In the genomic region with DNA sequence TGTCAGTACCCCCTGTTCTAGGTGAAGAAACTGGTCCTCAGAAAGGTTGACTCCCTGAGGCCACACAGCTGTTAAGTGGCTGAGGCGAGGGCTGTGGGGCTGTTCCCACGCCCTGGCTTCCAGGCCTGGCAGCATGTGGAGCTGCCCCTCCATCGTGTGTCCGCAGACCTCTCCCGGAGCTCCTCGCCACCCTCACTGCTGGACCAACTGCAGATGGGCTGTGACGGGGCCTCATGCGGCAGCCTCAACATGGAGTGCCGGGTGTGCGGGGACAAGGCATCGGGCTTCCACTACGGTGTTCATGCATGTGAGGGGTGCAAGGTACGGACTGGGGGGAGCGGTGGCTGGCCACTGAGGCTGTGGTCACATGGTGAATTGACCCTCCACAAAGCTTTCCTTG, we compare ENCODE assay signal across 19 cellular contexts. TPM values are rescaled to one million over a fixed set of nuclear protein-coding genes. Genes with fewer than 3 reads are reported as not detected.
A peak's percentile ranks its signal among the peaks of the same experiment; 100 is the strongest.
DNase-seq lines count a peak whose midpoint lies in the region; ATAC-seq and TF ChIP-seq lines count a peak whose summit lies in the region.
"Had no signal": no experiment of that assay in that cellular context is flagged by ENCODE, and none has a peak within 500 bp of the region (broad histone marks: within the 10 kb centered on the region; RNA-seq: fewer than 3 reads in every experiment).

No MANE protein-coding gene starts in this region.

- H3K27ac ChIP-seq in AG04450 (ENCODE audit: low read depth, low read length): peak overlapping the region; percentile 80
- H3K27ac ChIP-seq in BLaER1 treated with 17β-estradiol and CSF1 and Interleukin-3, amounts not matched to agents 10 nM and 100 nM: peak overlapping the region in 10 of 11 experiments; percentile 24 to 80 (median 57); a peak in 17 of 22 replicates
- H3K27ac ChIP-seq in RWPE1: peak overlapping the region; percentile 9; the same call in 1 of the 2 replicates
- peak overlapping the region; percentile 39 for H3K27ac ChIP-seq in iPS-20b (ENCODE audit: low read length)
- H3K27ac ChIP-seq in upper lobe of right lung: no peak overlapping the region
- H3K27ac ChIP-seq: breast epithelium, gastroesophageal sphincter, GM23248, hepatocyte, lower lobe of right lung, parathyroid adenoma, WERI-Rb-1 had no signal

- H3K9ac ChIP-seq in BLaER1 treated with 17β-estradiol and CSF1 and Interleukin-3, amounts not matched to agents 10 nM and 100 nM: peak overlapping the region; percentile 18 to 67 (median 45); a peak in 19 of 22 replicates
- no peak overlapping the region for H3K9ac ChIP-seq in iPS-20b (ENCODE audit: low read depth, low read length)
- H3K9ac ChIP-seq: GM23248, parathyroid adenoma had no signal

- H3K27me3 ChIP-seq in AG04450 (ENCODE audit: control insufficient read depth, insufficient read depth, low read length): no peaks in the 10 kb centered on the region
- no peaks in the 10 kb centered on the region for H3K27me3 ChIP-seq in BLaER1 treated with 17β-estradiol and CSF1 and Interleukin-3, amounts not matched to agents 10 nM and 100 nM
- H3K27me3 ChIP-seq in iPS-20b (ENCODE audit: insufficient read depth, low read length): no peaks in the 10 kb centered on the region
- no peaks in the 10 kb centered on the region for H3K27me3 ChIP-seq in upper lobe of right lung
- H3K27me3 ChIP-seq: breast epithelium, gastroesophageal sphincter, hepatocyte had no signal

- peaks cover 0 to 10% (median 2%) of the 10 kb centered on the region in 11 experiments; a peak in 9 of 22 replicates for H4K20me1 ChIP-seq in BLaER1 treated with 17β-estradiol and CSF1 and Interleukin-3, amounts not matched to agents 10 nM and 100 nM

- CTCF ChIA-PET in AG04450 (lab: Charles Lee): interaction anchor here (0.9 to 2.9 kb wide), 7 partner anchors 8 to 78 kb away, joined by 4 to 73 read pairs (median 10); a partner anchor contains a TSS
- CTCF ChIA-PET in RWPE1 (lab: Yijun Ruan, JAX): interaction anchor here (0.6 to 1.4 kb wide), 4 partner anchors 12 to 629 kb away, joined by 3 to 6 read pairs (median 4); no protein-coding TSS in a partner anchor

- no peaks in the 10 kb centered on the region; the same call in 1 of the 2 replicates for H3K9me3 ChIP-seq in AG04450 (ENCODE audit: control insufficient read depth, insufficient read depth, low read length)
- H3K9me3 ChIP-seq in BLaER1 treated with 17β-estradiol and CSF1 and Interleukin-3, amounts not matched to agents 10 nM and 100 nM (replicated peaks in 1 of 11): no peaks in the 10 kb centered on the region
- no peaks in the 10 kb centered on the region for H3K9me3 ChIP-seq in iPS-20b (ENCODE audit: insufficient read depth, low read depth, low read length)
- H3K9me3 ChIP-seq in upper lobe of right lung: no peaks in the 10 kb centered on the region
- H3K9me3 ChIP-seq: breast epithelium, gastroesophageal sphincter, lower lobe of right lung had no signal

- intact Hi-C loops in upper lobe of right lung (cut with DNase I): no loop called here

- H3K4me3 ChIP-seq in AG04450 (ENCODE audit: low read depth, low read length) (no peak overlapping the region), iPS-20b (ENCODE audit: low read length) (no peak overlapping the region), upper lobe of right lung (no peak overlapping the region)
- H3K4me3 ChIP-seq in BLaER1 treated with 17β-estradiol and CSF1 and Interleukin-3, amounts not matched to agents 10 nM and 100 nM: no peak overlapping the region
- H3K4me3 ChIP-seq: breast epithelium, gastroesophageal sphincter, GM23248, hepatocyte, lower lobe of right lung had no signal

- peak overlapping the region; percentile 79 to 97 (median 93) for H3K4me2 ChIP-seq in BLaER1 treated with 17β-estradiol and CSF1 and Interleukin-3, amounts not matched to agents 10 nM and 100 nM
- H3K4me2 ChIP-seq: hepatocyte had no signal

- TF ChIP-seq CTCF in AG04450 (IDR thresholded peaks at IDR 0.05; ENCODE audit: low read depth, low read length): no peak
- TF ChIP-seq CTCF in RWPE1 (conservative IDR thresholded peaks at IDR 0.05; ENCODE audit: low read depth): no peak
- no peak for TF ChIP-seq CTCF in upper lobe of right lung (IDR thresholded peaks at IDR 0.05)

- H3K4me1 ChIP-seq in BLaER1 treated with 17β-estradiol and CSF1 and Interleukin-3, amounts not matched to agents 10 nM and 100 nM: peaks cover 42 to 76% (median 56%) of the 10 kb centered on the region in 10 experiments
- H3K4me1 ChIP-seq in iPS-20b (ENCODE audit: insufficient read depth, low read length): peaks cover 7% of the 10 kb centered on the region; the same call in 1 of the 2 replicates
- peaks cover 8% of the 10 kb centered on the region for H3K4me1 ChIP-seq in upper lobe of right lung
- H3K4me1 ChIP-seq: breast epithelium had no signal

- no peak for ATAC-seq in upper lobe of right lung
- ATAC-seq in activated CD4-positive, CD25-positive, alpha-beta regulatory T cell treated with anti-CD3 and anti-CD28 coated beads, Interleukin-2, amount 50 U/mL, for 24 hours: no peak
- ATAC-seq: gastroesophageal sphincter, lower lobe of right lung had no signal

- POLR2A ChIA-PET in AG04450 (lab: Yijun Ruan, JAX) (interaction anchor here (0.8 to 1.3 kb wide), 7 partner anchors 8 to 78 kb away, joined by 3 to 17 read pairs (median 3); a partner anchor contains a TSS), RWPE1 (lab: Yijun Ruan, JAX; ENCODE audit: low non-redundant PET) (no interaction called here)

- no peak for DNase-seq in AG04450 (ENCODE audit: low read depth, low spot score)
- DNase-seq in RWPE1 (ENCODE audit: low spot score): no peak
- no peak for DNase-seq in cerebellar cortex (ENCODE audit: low spot score)
- DNase-seq in upper lobe of right lung: no peak
- DNase-seq: C1 segment of cervical spinal cord, lower lobe of right lung, nephron progenitor cell, Right ventricle myocardium superior, small intestine, T-helper 9 cell had no signal

- peaks cover 27 to 76% (median 62%) of the 10 kb centered on the region in 11 experiments for H3K36me3 ChIP-seq in BLaER1 treated with 17β-estradiol and CSF1 and Interleukin-3, amounts not matched to agents 10 nM and 100 nM
- H3K36me3 ChIP-seq in iPS-20b (ENCODE audit: insufficient read depth, low read depth, low read length): peaks cover 3% of the 10 kb centered on the region; the same call in 1 of the 2 replicates
- peaks cover 46% of the 10 kb centered on the region for H3K36me3 ChIP-seq in upper lobe of right lung

RNA-seq across cellular contexts. Expression of a gene that starts 32.2 kb away (rescaled TPM):
- polyA plus RNA-seq in AG04450 (2011; rRNA removed): 7.0 and 7.1 TPM in 2 replicates
- polyA minus RNA-seq in AG04450 (2011; rRNA and poly(A)+ RNA removed): 7.9 and 10.2 TPM in 2 replicates
- total RNA-seq in upper lobe of right lung: 10.4 TPM

RNA-seq across cellular contexts. Expression of a gene that starts 48.2 kb away (rescaled TPM):
- 2,636 and 2,921 TPM in 2 replicates for polyA plus RNA-seq in AG04450 (2011; rRNA removed)
- 853 and 1,025 TPM in 2 replicates for polyA minus RNA-seq in AG04450 (2011; rRNA and poly(A)+ RNA removed)
- 941 TPM for total RNA-seq in upper lobe of right lung
